17 cellular contexts compared by ENCODE assay signal in genomic region chr17:69606142-69606800, GRCh38.
DNase-seq lines count a peak whose midpoint lies in the region; ATAC-seq and TF ChIP-seq lines count a peak whose summit lies in the region.
"Had no signal": no experiment of that assay in that cellular context is flagged by ENCODE, and none has a peak within 500 bp of the region (broad histone marks: within the 10 kb centered on the region; RNA-seq: fewer than 3 reads in every experiment).

No MANE protein-coding gene starts in this region.

- H3K9ac ChIP-seq in IMR-90 (ENCODE audit: low read depth, low read length) (no peak overlapping the region), PC-3 (ENCODE audit: low read length) (no peak overlapping the region)

- CTCF ChIA-PET in IMR-90 (lab: Yijun Ruan, JAX): interaction anchor here (0.5 to 2.1 kb wide), 29 partner anchors 10 to 946 kb away, joined by 3 to 9 read pairs (median 4); no protein-coding TSS in a partner anchor
- CTCF ChIA-PET in PC-3 (lab: Charles Lee): interaction anchor here (0.5 to 1.5 kb wide), 16 partner anchors 31 to 1072 kb away, joined by 3 to 11 read pairs (median 5); no protein-coding TSS in a partner anchor

- H4K91ac ChIP-seq in IMR-90 (ENCODE audit: insufficient read depth, low read depth, low read length): peak overlapping the region; percentile 99

- BruUV-seq in IMR-90 (replicated peaks; lab: Mats Ljungman, UMichigan) (no TSS peak), PC-3 (replicated peaks; lab: Mats Ljungman, UMichigan) (no TSS peak)

- no peaks in the 10 kb centered on the region for H3K27me3 Mint-ChIP-seq in brain
- peaks cover 7% of the 10 kb centered on the region for H3K27me3 Mint-ChIP-seq in activated naive CD8-positive, alpha-beta T cell treated with anti-CD3 and anti-CD28 coated beads for 36 hours

- H2AK5ac ChIP-seq in IMR-90 (ENCODE audit: low read depth, low read length): peak overlapping the region; percentile 94

- dilution Hi-C loops in IMR-90 (cut with HindIII; ENCODE audit: low sequenced_read_pairs, unreplicated experiment): no loop called here

- peaks cover 4% of the 10 kb centered on the region for H3F3A ChIP-seq in PC-3 (ENCODE audit: low read length, unreplicated experiment)

- H3K27ac ChIP-seq in IMR-90 (ENCODE audit: insufficient read depth, low read length) (peak overlapping the region; percentile 97; the same call in 1 of the 2 replicates), osteoblast (ENCODE audit: low read depth, low read length) (no peak overlapping the region), PC-3 (ENCODE audit: low read length) (no peak overlapping the region)
- H3K27ac ChIP-seq: SJSA1, upper lobe of left lung had no signal

- H2AK9ac ChIP-seq in IMR-90 (replicated peaks; ENCODE audit: low read depth, low read length, poor library complexity): peak overlapping the region; percentile 6

- intact Hi-C loops in IMR-90 (cut with micrococcal nuclease) (loop anchor here (5.0 to 10.0 kb wide), 6 partner anchors 79 to 1016 kb away; no protein-coding TSS in a partner anchor), PC-3 (cut with micrococcal nuclease) (loop anchor here (2.0 to 10.0 kb wide), 5 partner anchors 79 to 946 kb away; no protein-coding TSS in a partner anchor)

- no peak overlapping the region; the same call in 1 of the 2 replicates for H3K23ac ChIP-seq in IMR-90 (ENCODE audit: low read depth, low read length)

- H4K8ac ChIP-seq in IMR-90 (ENCODE audit: low read depth in 2 of 2, low read length in 2 of 2): peak overlapping the region; percentile 50 to 99

- H3K4me1 Mint-ChIP-seq in brain: peaks cover 52% of the 10 kb centered on the region
- peaks cover 12% of the 10 kb centered on the region for H3K4me1 Mint-ChIP-seq in activated naive CD8-positive, alpha-beta T cell treated with anti-CD3 and anti-CD28 coated beads for 36 hours

- H2BK5ac ChIP-seq in IMR-90 (ENCODE audit: low read depth, low read length, poor library complexity, severe bottlenecking): peak overlapping the region; percentile 99

- H3K27ac Mint-ChIP-seq in brain: peak overlapping the region in 4 of 5 experiments; percentile 87 to 98 (median 96)
- no peak overlapping the region for H3K27ac Mint-ChIP-seq in activated naive CD8-positive, alpha-beta T cell treated with anti-CD3 and anti-CD28 coated beads for 36 hours
- H3K27ac Mint-ChIP-seq: T-helper 17 cell had no signal

- H3K18ac ChIP-seq in IMR-90 (ENCODE audit: low read depth, low read length): peak overlapping the region; percentile 95

- H3K9me2 ChIP-seq in PC-3 (replicated peaks; ENCODE audit: low read length): no peaks in the 10 kb centered on the region

- no peak overlapping the region for H3K4me3 Mint-ChIP-seq in brain
- no peak overlapping the region for H3K4me3 Mint-ChIP-seq in activated naive CD8-positive, alpha-beta T cell treated with anti-CD3 and anti-CD28 coated beads for 36 hours
- H3K4me3 Mint-ChIP-seq: naive thymus-derived CD4-positive, alpha-beta T cell; T-helper 17 cell had no signal

- H3K36me3 Mint-ChIP-seq in brain: peaks cover 2% of the 10 kb centered on the region
- no peaks in the 10 kb centered on the region for H3K36me3 Mint-ChIP-seq in activated naive CD8-positive, alpha-beta T cell treated with anti-CD3 and anti-CD28 coated beads for 36 hours

- peak; percentile 54 for DNase-seq in G401 (ENCODE audit: low spot score)
- DNase-seq in IMR-90: no peak
- DNase-seq in osteoblast (ENCODE audit: insufficient read length, low spot score, missing footprints): no peak
- no peak for DNase-seq in activated naive CD8-positive, alpha-beta T cell treated with anti-CD3 and anti-CD28 coated beads for 36 hours
- DNase-seq in PC-3: no peak
- DNase-seq: activated naive CD4-positive, alpha-beta T cell treated with anti-CD3 and anti-CD28 coated beads, Interleukin-2, amount 50 U/mL, for 16 hours; effector CD8-positive, alpha-beta T cell; NCI-H226; stimulated activated CD4-positive, alpha-beta T cell treated with anti-CD3 and anti-CD28 coated beads, Interleukin-4, amount 100 ng/mL, for 1 hour; T-helper 17 cell had no signal

- H3K79me1 ChIP-seq in IMR-90 (ENCODE audit: low read depth in 1 of 2, low read length in 2 of 2): no peaks in the 10 kb centered on the region

- H2BK20ac ChIP-seq in IMR-90 (ENCODE audit: low read depth, low read length): peak overlapping the region; percentile 100

- H3K79me2 ChIP-seq in osteoblast (ENCODE audit: insufficient read depth, low read length) (no peaks in the 10 kb centered on the region), PC-3 (ENCODE audit: low read length) (no peaks in the 10 kb centered on the region)

- no peak overlapping the region for H2AFZ ChIP-seq in IMR-90 (replicated peaks; ENCODE audit: low read length, poor library complexity)
- peak overlapping the region; percentile 67 for H2AFZ ChIP-seq in osteoblast (ENCODE audit: low read length)
- H2AFZ ChIP-seq in PC-3 (ENCODE audit: low read length): no peak overlapping the region

- TF ChIP-seq CTCF in IMR-90 (conservative IDR thresholded peaks at IDR 0.05; ENCODE audit: low read depth, low read length) (no peak), brain (conservative IDR thresholded peaks at IDR 0.05) (no peak), osteoblast (IDR thresholded peaks at IDR 0.05; ENCODE audit: extremely low read depth, low read depth, low read length) (no peak), PC-3 (conservative IDR thresholded peaks at IDR 0.05; ENCODE audit: low read depth, low read length) (no peak)

- peak overlapping the region; percentile 89 for H4K5ac ChIP-seq in IMR-90 (ENCODE audit: low read depth, low read length)

- H3K36me3 ChIP-seq in IMR-90 (ENCODE audit: control insufficient read depth, insufficient read depth, low read length): no peaks in the 10 kb centered on the region
- no peaks in the 10 kb centered on the region for H3K36me3 ChIP-seq in osteoblast (ENCODE audit: insufficient read depth, low read length)
- H3K36me3 ChIP-seq in PC-3 (ENCODE audit: low read depth, low read length): no peaks in the 10 kb centered on the region
- H3K36me3 ChIP-seq: esophagus muscularis mucosa, SJSA1, upper lobe of left lung had no signal

- 0 out of 2 replicates have a peak, but pooled peaks cover 4% of the 10 kb centered on the region for H3K9me1 ChIP-seq in IMR-90 (ENCODE audit: insufficient read depth, low read length)

- no peaks in the 10 kb centered on the region for H3K27me3 ChIP-seq in IMR-90 (ENCODE audit: control insufficient read depth, insufficient read depth, low read length)
- H3K27me3 ChIP-seq in osteoblast (ENCODE audit: insufficient read depth, low read length): no peaks in the 10 kb centered on the region
- no peaks in the 10 kb centered on the region for H3K27me3 ChIP-seq in PC-3 (ENCODE audit: low read length)
- H3K27me3 ChIP-seq: esophagus muscularis mucosa, SJSA1, upper lobe of left lung had no signal

- in situ Hi-C loops in G401 (cut with HindIII; ENCODE audit: low sequenced_read_pairs) (no loop called here), IMR-90 (cut with MboI; ENCODE audit: low sequenced_read_pairs) (no loop called here)

- H3K4me1 ChIP-seq in IMR-90 (ENCODE audit: control insufficient read depth, insufficient read depth, low read length) (peaks cover 18% of the 10 kb centered on the region), osteoblast (ENCODE audit: insufficient read depth, low read length) (peaks cover 38% of the 10 kb centered on the region), PC-3 (ENCODE audit: insufficient read depth, low read length) (peaks cover 30% of the 10 kb centered on the region)

- H3K14ac ChIP-seq in IMR-90 (replicated peaks; ENCODE audit: low read depth, low read length): peak overlapping the region; percentile 96

- H2BK120ac ChIP-seq in IMR-90 (ENCODE audit: low read depth, low read length): peak overlapping the region; percentile 99

- H4K20me1 ChIP-seq in IMR-90 (ENCODE audit: insufficient read depth, low read length): no peaks in the 10 kb centered on the region
- no peaks in the 10 kb centered on the region for H4K20me1 ChIP-seq in osteoblast (ENCODE audit: insufficient read depth, low read length)
- H4K20me1 ChIP-seq in PC-3 (ENCODE audit: low read length): no peaks in the 10 kb centered on the region

- no peak for TF ChIP-seq RAD21 in IMR-90 (IDR thresholded peaks at IDR 0.05; ENCODE audit: low read length)

- peak overlapping the region; percentile 78; the same call in 1 of the 2 replicates for H3K56ac ChIP-seq in IMR-90 (ENCODE audit: extremely low read depth, insufficient read depth, low read length)

- POLR2A ChIA-PET in IMR-90 (lab: Charles Lee; ENCODE audit: unreplicated experiment): interaction anchor here (0.7 to 2.9 kb wide), 3 partner anchors 12 to 565 kb away, joined by 3 to 8 read pairs (median 4); no protein-coding TSS in a partner anchor
- POLR2A ChIA-PET in PC-3 (lab: Charles Lee; ENCODE audit: unreplicated experiment): no interaction called here

- peak overlapping the region; percentile 91 for H3K4ac ChIP-seq in IMR-90 (ENCODE audit: low read depth, low read length)

- ATAC-seq in IMR-90 (ENCODE audit: low read depth): no peak
- ATAC-seq in HG03139 (IDR thresholded peaks at IDR 0.05; ENCODE audit: unreplicated experiment): no peak
- ATAC-seq in PC-3: no peak
- ATAC-seq: naive thymus-derived CD4-positive, alpha-beta T cell; T-helper 17 cell had no signal

- no CpG with 5 or more reads among the region's 5 CpGs for WGBS in IMR-90 (ENCODE audit: extremely low coverage in 2 of 2, insufficient read length in 1 of 2), 2 experiments

- peaks cover 2 to 11% (median 6%) of the 10 kb centered on the region in 5 experiments for H3K9me3 Mint-ChIP-seq in brain
- peaks cover 1% of the 10 kb centered on the region for H3K9me3 Mint-ChIP-seq in activated naive CD8-positive, alpha-beta T cell treated with anti-CD3 and anti-CD28 coated beads for 36 hours

- no peak for TF ChIP-seq POLR2A in IMR-90 (IDR thresholded peaks at IDR 0.05; ENCODE audit: low read depth, low read length)

- H3K4me2 ChIP-seq in IMR-90 (ENCODE audit: low read depth, low read length): no peak overlapping the region
- H3K4me2 ChIP-seq in osteoblast (ENCODE audit: insufficient read depth, low read length): no peak overlapping the region
- no peak overlapping the region for H3K4me2 ChIP-seq in PC-3 (ENCODE audit: low read length)

- H2BK15ac ChIP-seq in IMR-90 (ENCODE audit: low read depth, low read length): peak overlapping the region; percentile 100

- H3K9me3 ChIP-seq in IMR-90 (ENCODE audit: control insufficient read depth, insufficient read depth, low read length): no peaks in the 10 kb centered on the region
- H3K9me3 ChIP-seq in osteoblast (ENCODE audit: low read depth, low read length): no peaks in the 10 kb centered on the region
- no peaks in the 10 kb centered on the region for H3K9me3 ChIP-seq in PC-3 (ENCODE audit: low read length)
- H3K9me3 ChIP-seq: esophagus muscularis mucosa, psoas muscle, SJSA1, upper lobe of left lung had no signal

- H3K4me3 ChIP-seq in IMR-90 (ENCODE audit: insufficient read depth, low read depth, low read length): no peak overlapping the region
- H3K4me3 ChIP-seq in osteoblast (ENCODE audit: insufficient read depth, low read length): no peak overlapping the region
- no peak overlapping the region for H3K4me3 ChIP-seq in PC-3 (ENCODE audit: low read length)
- H3K4me3 ChIP-seq: esophagus muscularis mucosa, psoas muscle, SJSA1, upper lobe of left lung had no signal
